ENCODE assay signal across 19 cellular contexts in the genomic region with DNA sequence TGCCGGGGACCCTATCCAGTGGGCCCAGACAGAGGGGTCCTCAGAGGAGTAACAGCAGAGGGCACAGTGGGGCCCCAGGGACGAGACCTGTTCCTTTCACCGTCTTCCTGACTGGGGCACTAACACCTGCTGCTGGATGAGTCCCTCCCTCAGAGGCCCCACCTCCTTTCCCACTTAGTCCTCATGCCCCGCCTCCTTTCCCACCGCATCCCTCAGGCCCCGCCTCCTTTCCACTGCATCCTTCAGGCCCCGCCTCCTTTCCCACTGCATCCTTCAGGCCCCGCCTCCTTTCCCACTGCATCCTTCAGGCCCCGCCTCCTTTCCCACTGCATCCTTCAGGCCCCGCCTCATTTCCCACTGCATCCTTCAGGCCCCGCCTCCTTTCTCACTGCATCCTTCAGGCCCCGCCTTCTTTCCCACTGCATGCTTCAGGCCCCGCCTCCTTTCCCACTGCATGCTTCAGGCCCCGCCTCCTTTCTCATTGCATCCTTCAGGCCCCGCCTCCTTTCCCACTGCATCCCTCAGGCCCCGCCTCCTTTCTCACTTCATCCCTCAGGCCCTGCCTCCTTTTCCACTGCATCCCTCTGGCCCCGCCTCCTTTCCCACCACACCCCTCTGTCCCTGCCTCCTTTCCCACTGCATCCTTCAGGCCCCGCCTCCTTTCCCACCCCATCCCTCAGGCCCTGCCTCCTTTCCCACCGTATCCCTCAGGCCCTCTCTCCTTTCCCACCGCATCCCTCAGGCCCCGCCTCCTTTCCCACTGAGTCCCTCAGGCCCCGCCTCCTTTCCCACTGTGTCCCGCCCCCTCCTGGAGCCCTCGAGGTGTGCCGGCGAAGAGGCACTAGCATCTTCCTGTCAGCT. TPM values are rescaled to one million over a fixed set of nuclear protein-coding genes. Genes with fewer than 3 reads are reported as not detected.
A peak's percentile ranks its signal among the peaks of the same experiment; 100 is the strongest.
DNase-seq lines count a peak whose midpoint lies in the region; ATAC-seq and TF ChIP-seq lines count a peak whose summit lies in the region.
"Had no signal": no experiment of that assay in that cellular context is flagged by ENCODE, and none has a peak within 500 bp of the region (broad histone marks: within the 10 kb centered on the region; RNA-seq: fewer than 3 reads in every experiment).

No MANE protein-coding gene starts in this region.

- peaks cover 14 to 38% (median 18%) of the 10 kb centered on the region in 11 experiments for H3K36me3 ChIP-seq in BLaER1 treated with 17β-estradiol and CSF1 and Interleukin-3, amounts not matched to agents 10 nM and 100 nM
- H3K36me3 ChIP-seq in CD8-positive, alpha-beta T cell (ENCODE audit: insufficient read depth, low read length) = no peaks in the 10 kb centered on the region
- H3K36me3 ChIP-seq in mesenchymal stem cell (ENCODE audit: control insufficient read depth in 1 of 2, insufficient read depth in 2 of 2, low read depth in 1 of 2, low read length in 2 of 2) = peaks cover 5 to 60% of the 10 kb centered on the region in 2 experiments
- H3K36me3 ChIP-seq: right atrium auricular region had no signal

- H2AFZ ChIP-seq in mesenchymal stem cell (ENCODE audit: low read depth, low read length) = no peak overlapping the region
- H2AFZ ChIP-seq: PC-9 had no signal

- no peak overlapping the region for H2BK12ac ChIP-seq in mesenchymal stem cell (ENCODE audit: low read length in 2 of 2)

- H2AK5ac ChIP-seq in mesenchymal stem cell (ENCODE audit: low read length, severe bottlenecking) = no peak overlapping the region

- H3K27ac ChIP-seq in BLaER1 treated with 17β-estradiol and CSF1 and Interleukin-3, amounts not matched to agents 10 nM and 100 nM = peak overlapping the region in 7 of 11 experiments; percentile 90 to 98 (median 94); a peak in 10 of 22 replicates
- H3K27ac ChIP-seq in CD8-positive, alpha-beta T cell (ENCODE audit: low read depth, low read length) = no peak overlapping the region
- H3K27ac ChIP-seq in mesenchymal stem cell (ENCODE audit: low read length, poor library complexity, severe bottlenecking) = no peak overlapping the region
- H3K27ac ChIP-seq: C4-2B, lower lobe of right lung, neutrophil, PC-9, right atrium auricular region, testis had no signal

- CTCF ChIA-PET in CD8-positive, alpha-beta T cell (lab: Charles Lee) = no interaction called here
- CTCF ChIA-PET in activated CD8-positive, alpha-beta T cell treated with anti-CD3 and anti-CD28 coated beads for 36 hours (lab: Charles Lee) = no interaction called here

- no peak overlapping the region for H4K91ac ChIP-seq in mesenchymal stem cell (ENCODE audit: low read length)

- H3K4me1 Mint-ChIP-seq in CD8-positive, alpha-beta T cell (ENCODE audit: low read depth) = peaks cover 38% of the 10 kb centered on the region
- peaks cover 38% of the 10 kb centered on the region for H3K4me1 Mint-ChIP-seq in activated CD8-positive, alpha-beta T cell treated with anti-CD3 and anti-CD28 coated beads for 36 hours (ENCODE audit: low read depth)

- peak overlapping the region; percentile 30 for H2BK15ac ChIP-seq in mesenchymal stem cell (ENCODE audit: low read depth, poor library complexity, severe bottlenecking)

- no peaks in the 10 kb centered on the region for H3K9me3 Mint-ChIP-seq in CD8-positive, alpha-beta T cell
- peaks cover 9% of the 10 kb centered on the region for H3K9me3 Mint-ChIP-seq in activated CD8-positive, alpha-beta T cell treated with anti-CD3 and anti-CD28 coated beads for 36 hours

- no peak overlapping the region for H3K4me3 ChIP-seq in BLaER1 treated with 17β-estradiol and CSF1 and Interleukin-3, amounts not matched to agents 10 nM and 100 nM
- no peak overlapping the region for H3K4me3 ChIP-seq in CD8-positive, alpha-beta T cell (ENCODE audit: low read depth, low read length)
- H3K4me3 ChIP-seq in mesenchymal stem cell (ENCODE audit: insufficient read depth in 1 of 2, low read depth in 1 of 2, low read length in 2 of 2) = no peak overlapping the region
- H3K4me3 ChIP-seq: gastrocnemius medialis, lower lobe of right lung, PC-9, right atrium auricular region, testis had no signal

- H3K14ac ChIP-seq in mesenchymal stem cell (ENCODE audit: low read length in 2 of 2) = no peak overlapping the region

- H4K20me1 ChIP-seq in BLaER1 treated with 17β-estradiol and CSF1 and Interleukin-3, amounts not matched to agents 10 nM and 100 nM = peaks cover 60 to 97% (median 72%) of the 10 kb centered on the region in 11 experiments

- peaks cover 0 to 3% (median 0%) of the 10 kb centered on the region in 11 experiments; a peak in 1 of 22 replicates for H3K27me3 ChIP-seq in BLaER1 treated with 17β-estradiol and CSF1 and Interleukin-3, amounts not matched to agents 10 nM and 100 nM
- H3K27me3 ChIP-seq in CD8-positive, alpha-beta T cell (ENCODE audit: insufficient read depth, low read length) = no peaks in the 10 kb centered on the region
- H3K27me3 ChIP-seq in mesenchymal stem cell (ENCODE audit: control insufficient read depth in 1 of 2, insufficient read depth in 1 of 2, low read length in 2 of 2) = no peaks in the 10 kb centered on the region
- H3K27me3 ChIP-seq: gastrocnemius medialis, neutrophil, right atrium auricular region, testis had no signal

- WGBS in mesenchymal stem cell = 97% methylated on average over 26 of the region's 26 CpGs

- no peak for TF ChIP-seq CTCF in CD8-positive, alpha-beta T cell (IDR thresholded peaks at IDR 0.05)
- no peak for TF ChIP-seq CTCF in activated CD8-positive, alpha-beta T cell treated with anti-CD3 and anti-CD28 coated beads for 36 hours (IDR thresholded peaks at IDR 0.05)

- peaks cover 19% of the 10 kb centered on the region for H3K36me3 Mint-ChIP-seq in CD8-positive, alpha-beta T cell
- H3K36me3 Mint-ChIP-seq in activated CD8-positive, alpha-beta T cell treated with anti-CD3 and anti-CD28 coated beads for 36 hours (ENCODE audit: low read depth) = peaks cover 11% of the 10 kb centered on the region

- H2BK120ac ChIP-seq in mesenchymal stem cell (ENCODE audit: low read depth, low read length) = no peak overlapping the region

- POLR2A ChIA-PET in CD8-positive, alpha-beta T cell (lab: Charles Lee) = no interaction called here
- POLR2A ChIA-PET in activated CD8-positive, alpha-beta T cell treated with anti-CD3 and anti-CD28 coated beads for 36 hours (lab: Charles Lee) = no interaction called here

- H3K4me3 Mint-ChIP-seq in CD8-positive, alpha-beta T cell = no peak overlapping the region
- H3K4me3 Mint-ChIP-seq in activated CD8-positive, alpha-beta T cell treated with anti-CD3 and anti-CD28 coated beads for 36 hours = no peak overlapping the region
- H3K4me3 Mint-ChIP-seq: activated T-cell treated with anti-CD3 and anti-CD28 coated beads, Interleukin-2, amount 50 U/mL, for 72 hours had no signal

- H3K27ac Mint-ChIP-seq in CD8-positive, alpha-beta T cell = peak overlapping the region; percentile 42
- H3K27ac Mint-ChIP-seq in activated CD8-positive, alpha-beta T cell treated with anti-CD3 and anti-CD28 coated beads for 36 hours = no peak overlapping the region
- H3K27ac Mint-ChIP-seq: activated T-cell treated with anti-CD3 and anti-CD28 coated beads, Interleukin-2, amount 50 U/mL, for 72 hours had no signal

- H3K79me1 ChIP-seq in mesenchymal stem cell (replicated peaks; ENCODE audit: low read length, poor library complexity, severe bottlenecking) = peaks cover 65% of the 10 kb centered on the region

- no peak overlapping the region for H2BK5ac ChIP-seq in mesenchymal stem cell (ENCODE audit: low read depth, low read length, poor library complexity, severe bottlenecking)

- no peak for DNase-seq in CD8-positive, alpha-beta T cell
- peak; percentile 49 for DNase-seq in activated CD8-positive, alpha-beta T cell treated with anti-CD3 and anti-CD28 coated beads for 36 hours
- no peak for DNase-seq in mesenchymal stem cell
- DNase-seq in activated CD8-positive, alpha-beta memory T cell treated with anti-CD3 and anti-CD28 coated beads, Interleukin-2, amount 50 U/mL, for 4 hours = no peak
- no peak for DNase-seq in D341Med (ENCODE audit: low spot score)
- DNase-seq: activated CD4-positive, CD25-positive, alpha-beta regulatory T cell; activated T-cell treated with anti-CD3 and anti-CD28 coated beads, Interleukin-2, amount 50 U/mL, for 72 hours; aorta; gastrocnemius medialis; lower lobe of right lung; MV-4-11; NCI-H2081 treated with DMSO at 0.1 percent for 48 hours; PC-9; testis had no signal

- intact Hi-C loops in CD8-positive, alpha-beta T cell (cut with DNase I, micrococcal nuclease) = no loop called here
- intact Hi-C loops in activated CD8-positive, alpha-beta T cell treated with anti-CD3 and anti-CD28 coated beads for 36 hours (cut with micrococcal nuclease) = no loop called here

- no peak overlapping the region for H3K4ac ChIP-seq in mesenchymal stem cell (ENCODE audit: low read depth in 1 of 2, low read length in 2 of 2)

- no peak overlapping the region for H3K18ac ChIP-seq in mesenchymal stem cell (ENCODE audit: low read depth in 1 of 2, low read length in 2 of 2)

- H3K23ac ChIP-seq in mesenchymal stem cell (ENCODE audit: low read length in 2 of 2) = no peak overlapping the region

- peak overlapping the region in 9 of 11 experiments; percentile 89 to 98 (median 97); a peak in 18 of 22 replicates for H3K4me2 ChIP-seq in BLaER1 treated with 17β-estradiol and CSF1 and Interleukin-3, amounts not matched to agents 10 nM and 100 nM
- no peak overlapping the region for H3K4me2 ChIP-seq in mesenchymal stem cell (ENCODE audit: low read length, poor library complexity, severe bottlenecking)
- H3K4me2 ChIP-seq: PC-9 had no signal

- H3K27me3 Mint-ChIP-seq in CD8-positive, alpha-beta T cell (ENCODE audit: low read depth) = no peaks in the 10 kb centered on the region
- no peaks in the 10 kb centered on the region for H3K27me3 Mint-ChIP-seq in activated CD8-positive, alpha-beta T cell treated with anti-CD3 and anti-CD28 coated beads for 36 hours

- peaks cover 62 to 85% (median 76%) of the 10 kb centered on the region in 10 experiments for H3K4me1 ChIP-seq in BLaER1 treated with 17β-estradiol and CSF1 and Interleukin-3, amounts not matched to agents 10 nM and 100 nM
- peaks cover 39% of the 10 kb centered on the region for H3K4me1 ChIP-seq in CD8-positive, alpha-beta T cell (ENCODE audit: insufficient read depth, low read length)
- peaks cover 43% of the 10 kb centered on the region for H3K4me1 ChIP-seq in mesenchymal stem cell (ENCODE audit: control insufficient read depth, insufficient read depth, low read depth, low read length)
- H3K4me1 ChIP-seq: testis had no signal

- no peak overlapping the region for H4K8ac ChIP-seq in mesenchymal stem cell (ENCODE audit: low read length)

- peak overlapping the region in 4 of 11 experiments; percentile 72 to 97 (median 81); a peak in 4 of 22 replicates for H3K9ac ChIP-seq in BLaER1 treated with 17β-estradiol and CSF1 and Interleukin-3, amounts not matched to agents 10 nM and 100 nM
- H3K9ac ChIP-seq in mesenchymal stem cell (ENCODE audit: low read length) = no peak overlapping the region

- peaks cover 0 to 8% (median 0%) of the 10 kb centered on the region in 11 experiments; a peak in 4 of 22 replicates for H3K9me3 ChIP-seq in BLaER1 treated with 17β-estradiol and CSF1 and Interleukin-3, amounts not matched to agents 10 nM and 100 nM (replicated peaks in 1 of 11)
- no peaks in the 10 kb centered on the region for H3K9me3 ChIP-seq in CD8-positive, alpha-beta T cell (ENCODE audit: low read length)
- no peaks in the 10 kb centered on the region for H3K9me3 ChIP-seq in mesenchymal stem cell (ENCODE audit: control insufficient read depth, low read length)
- H3K9me3 ChIP-seq: gastrocnemius medialis, lower lobe of right lung, neutrophil, right atrium auricular region, testis had no signal

- no peak for ATAC-seq in CD8-positive, alpha-beta T cell
- no peak for ATAC-seq in activated CD8-positive, alpha-beta T cell treated with anti-CD3 and anti-CD28 coated beads for 36 hours
- no peak for ATAC-seq in HG03565 (IDR thresholded peaks at IDR 0.05; ENCODE audit: unreplicated experiment)
- ATAC-seq: activated T-cell treated with anti-CD3 and anti-CD28 coated beads, Interleukin-2, amount 50 U/mL, for 72 hours; gastrocnemius medialis; lower lobe of right lung had no signal

RNA-seq across cellular contexts. Expression of a gene that starts 6.7 kb away (rescaled TPM):
- 100 to 1,000 TPM; 123 to 126 TPM for total RNA-seq in CD8-positive, alpha-beta T cell
- 10 to 100 TPM; 52.8 to 54.3 TPM for total RNA-seq in activated CD8-positive, alpha-beta T cell treated with anti-CD3 and anti-CD28 coated beads for 36 hours
- polyA plus RNA-seq in mesenchymal stem cell (2013, experiment 1 of 2) = 25.7 TPM
- 24.4 TPM for polyA plus RNA-seq in mesenchymal stem cell (2013, experiment 2 of 2)

RNA-seq across cellular contexts. Expression of a gene that starts 6.8 kb away (rescaled TPM):
- total RNA-seq in CD8-positive, alpha-beta T cell = 100 to 1,000 TPM; 103 to 113 TPM
- total RNA-seq in activated CD8-positive, alpha-beta T cell treated with anti-CD3 and anti-CD28 coated beads for 36 hours = 100 to 1,000 TPM; 154 to 162 TPM
- 149 TPM for polyA plus RNA-seq in mesenchymal stem cell (2013, experiment 1 of 2)
- 138 TPM for polyA plus RNA-seq in mesenchymal stem cell (2013, experiment 2 of 2)

RNA-seq across cellular contexts. Expression of a gene that starts 24.8 kb away (rescaled TPM):
- not detected for total RNA-seq in CD8-positive, alpha-beta T cell
- total RNA-seq in activated CD8-positive, alpha-beta T cell treated with anti-CD3 and anti-CD28 coated beads for 36 hours = not detected
- polyA plus RNA-seq in mesenchymal stem cell (2013, experiment 1 of 2) = not detected
- not detected for polyA plus RNA-seq in mesenchymal stem cell (2013, experiment 2 of 2)
- total RNA-seq: gastrocnemius medialis, lower lobe of right lung, right atrium auricular region had no signal
- polyA plus RNA-seq: aorta had no signal

RNA-seq across cellular contexts. Expression of a gene that starts 27.3 kb away (rescaled TPM):
- total RNA-seq in CD8-positive, alpha-beta T cell = under 1 TPM; 0.33 to 0.46 TPM
- under 1 TPM; 0.16 to 0.27 TPM for total RNA-seq in activated CD8-positive, alpha-beta T cell treated with anti-CD3 and anti-CD28 coated beads for 36 hours
- not detected for polyA plus RNA-seq in mesenchymal stem cell (2013, experiment 1 of 2)
- not detected for polyA plus RNA-seq in mesenchymal stem cell (2013, experiment 2 of 2)
- total RNA-seq: activated T-cell treated with anti-CD3 and anti-CD28 coated beads, Interleukin-2, amount 50 U/mL, for 72 hours; aorta; gastrocnemius medialis; lower lobe of right lung; PC-9; right atrium auricular region had no signal

RNA-seq across cellular contexts. Expression of a gene that starts 53.2 kb away (rescaled TPM):
- total RNA-seq in CD8-positive, alpha-beta T cell = not detected
- total RNA-seq in activated CD8-positive, alpha-beta T cell treated with anti-CD3 and anti-CD28 coated beads for 36 hours = not detected
- 0.75 TPM for polyA plus RNA-seq in mesenchymal stem cell (2013, experiment 1 of 2)
- polyA plus RNA-seq in mesenchymal stem cell (2013, experiment 2 of 2) = 0.88 TPM
- total RNA-seq: PC-9 had no signal

Comparison
In these comparisons a context has a peak if more than half of its experiments do, and no peak if none do; other contexts are left out.
1. H3K27ac ChIP-seq: peak in BLaER1 treated with 17β-estradiol and CSF1 and Interleukin-3, amounts not matched to agents 10 nM and 100 nM (7 of 11); none in CD8-positive, alpha-beta T cell (single experiment) and mesenchymal stem cell (single experiment).